ENCODE assay signal across 18 cellular contexts in the genomic region with DNA sequence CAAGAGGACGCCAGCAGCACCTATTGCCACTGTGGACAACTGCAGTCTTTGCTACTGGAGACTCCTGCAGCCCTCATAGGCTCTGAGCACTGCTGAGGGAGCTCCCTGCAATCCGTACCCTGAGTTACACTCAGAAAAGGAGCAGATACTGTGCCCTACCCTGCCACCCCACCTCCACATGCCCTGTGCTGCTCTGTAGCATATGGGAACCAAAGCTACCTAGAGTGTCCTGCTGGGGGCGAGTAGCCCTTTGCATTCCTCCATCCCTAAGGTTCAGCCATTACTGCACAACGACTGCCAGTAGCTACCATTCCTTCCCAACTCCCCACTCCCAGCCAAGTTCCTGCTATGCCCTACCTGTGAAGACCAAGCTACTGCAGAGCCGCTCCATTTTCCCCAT.
DNase-seq lines count a peak whose midpoint lies in the region; ATAC-seq, FAIRE-seq and TF ChIP-seq lines count a peak whose summit lies in the region.
"Had no signal": no experiment of that assay in that cellular context is flagged by ENCODE, and none has a peak within 500 bp of the region (broad histone marks: within the 10 kb centered on the region; RNA-seq: fewer than 3 reads in every experiment).

No MANE protein-coding gene starts in this region.

- H2AFZ ChIP-seq in HCT116 (ENCODE audit: low read depth, low read length, poor library complexity, severe bottlenecking) (no peak overlapping the region), K562 (ENCODE audit: low read depth, low read length) (no peak overlapping the region)
- H2AFZ ChIP-seq: GM23248 had no signal

- TF ChIP-seq POLR2A in HCT116 (IDR thresholded peaks at IDR 0.05; ENCODE audit: borderline replicate concordance, extremely low read depth, insufficient read depth, insufficient read length) = no peak
- no peak for TF ChIP-seq POLR2A in K562 (conservative IDR thresholded peaks at IDR 0.05)
- no peak for TF ChIP-seq POLR2A in vagina (IDR thresholded peaks at IDR 0.05)

- no peaks in the 10 kb centered on the region for H3K4me1 Mint-ChIP-seq in activated naive CD8-positive, alpha-beta T cell treated with anti-CD3 and anti-CD28 coated beads, Interleukin-2, amount 50 U/mL, for 24 hours
- H3K4me1 Mint-ChIP-seq: B cell, IgD-negative memory B cell had no signal

- ATAC-seq in HCT116 = peak; percentile 38; the same call in 1 of the 2 replicates
- peak; percentile 42; the same call in 2 of the 3 replicates for ATAC-seq in K562
- no peak for ATAC-seq in activated naive CD8-positive, alpha-beta T cell treated with anti-CD3 and anti-CD28 coated beads, Interleukin-2, amount 50 U/mL, for 24 hours

- no peaks in the 10 kb centered on the region for H3K79me2 ChIP-seq in HCT116 (ENCODE audit: insufficient read depth, low read length)
- no peaks in the 10 kb centered on the region for H3K79me2 ChIP-seq in K562 (ENCODE audit: control insufficient read depth, insufficient read depth, low read length)

- no peaks in the 10 kb centered on the region for H3K9me1 ChIP-seq in K562 (ENCODE audit: control insufficient read depth, insufficient read depth, low read length)

- no peaks in the 10 kb centered on the region for H3K9me3 Mint-ChIP-seq in activated naive CD8-positive, alpha-beta T cell treated with anti-CD3 and anti-CD28 coated beads, Interleukin-2, amount 50 U/mL, for 24 hours
- H3K9me3 Mint-ChIP-seq: HFFc6 had no signal

- RAD21 ChIA-PET in HCT116 (lab: Charles Lee; ENCODE audit: low non-redundant PET in 1 of 2, low total read pairs in 2 of 2, uncharacterized antibody in 2 of 2, unreplicated experiment in 2 of 2) = no interaction called here

- H3K27me3 ChIP-seq in HCT116 (ENCODE audit: insufficient read depth, low read length) (no peaks in the 10 kb centered on the region), K562 (ENCODE audit: control insufficient read depth in 2 of 2, insufficient read depth in 2 of 2, low read length in 2 of 2) (no peaks in the 10 kb centered on the region), vagina (no peaks in the 10 kb centered on the region)

- H3K4me3 Mint-ChIP-seq in activated naive CD8-positive, alpha-beta T cell treated with anti-CD3 and anti-CD28 coated beads, Interleukin-2, amount 50 U/mL, for 24 hours = no peak overlapping the region
- H3K4me3 Mint-ChIP-seq: B cell; CD4-positive, alpha-beta T cell; HFFc6; IgD-negative memory B cell had no signal

- no peak overlapping the region for H3K4me2 ChIP-seq in HCT116 (ENCODE audit: low read length)
- no peak overlapping the region for H3K4me2 ChIP-seq in K562 (ENCODE audit: insufficient read depth, low read length)
- H3K4me2 ChIP-seq: KMS-11 had no signal

- H3K27ac ChIP-seq in HCT116 (ENCODE audit: low read depth, low read length) = no peak overlapping the region
- H3K27ac ChIP-seq in K562 (ENCODE audit: extremely low read depth, low read depth, low read length) = no peak overlapping the region
- H3K27ac ChIP-seq in vagina = no peak overlapping the region
- H3K27ac ChIP-seq: GM23248, KMS-11 had no signal

- H3K4me1 ChIP-seq in HCT116 (ENCODE audit: control insufficient read depth in 1 of 2, insufficient read depth in 2 of 2, low read length in 2 of 2) = no peaks in the 10 kb centered on the region
- H3K4me1 ChIP-seq in K562 (replicated peaks in 1 of 2; ENCODE audit: control insufficient read depth in 2 of 2, insufficient read depth in 2 of 2, low read length in 2 of 2) = no peaks in the 10 kb centered on the region
- H3K4me1 ChIP-seq in vagina = no peaks in the 10 kb centered on the region
- H3K4me1 ChIP-seq: HAP-1 had no signal

- no peak overlapping the region for H3K9ac ChIP-seq in HCT116 (ENCODE audit: low read length)
- no peak overlapping the region for H3K9ac ChIP-seq in K562 (ENCODE audit: insufficient read depth in 1 of 2, low read depth in 2 of 2, low read length in 2 of 2)
- H3K9ac ChIP-seq: GM23248, KMS-11 had no signal

- no peak for DNase-seq in HCT116 (ENCODE audit: low read depth, low spot score)
- DNase-seq in K562 (ENCODE audit: extremely low read depth in 1 of 4, low spot score in 3 of 4) = no peak
- peak; percentile 27 for DNase-seq in iPS-NIHi7 (ENCODE audit: extremely low spot score)
- DNase-seq in NK-92 (lab: John Stamatoyannopoulos, UW; ENCODE audit: unreplicated experiment) = no peak
- DNase-seq in NCI-H1092 (lab: John Stamatoyannopoulos, UW) = no peak
- no peak for DNase-seq in activated naive CD8-positive, alpha-beta T cell treated with anti-CD3 and anti-CD28 coated beads, Interleukin-2, amount 50 U/mL, for 24 hours
- DNase-seq in vagina (ENCODE audit: extremely low spot score in 2 of 2) = no peak
- DNase-seq: ACHN; C1 segment of cervical spinal cord; Calu3; CD4-positive, alpha-beta T cell; DMS 273 treated with DMSO at 0.1 percent for 48 hours; GM23248; HFFc6 had no signal

- TF ChIP-seq EP300 in K562 (IDR thresholded peaks at IDR 0.05; ENCODE audit: low read length) = no peak

- TF ChIP-seq RAD21 in HCT116 (IDR thresholded peaks at IDR 0.05; ENCODE audit: low read depth) (no peak), K562 (CRISPR knock-in tag; conservative IDR thresholded peaks at IDR 0.05 in 1 of 2, IDR thresholded peaks at IDR 0.05 in 1 of 2) (no peak)

- H3K9me2 ChIP-seq in HCT116 (ENCODE audit: insufficient read depth) = no peaks in the 10 kb centered on the region

- H3K36me3 ChIP-seq in HCT116 (ENCODE audit: control insufficient read depth in 1 of 2, insufficient read depth in 2 of 2, low read length in 2 of 2) (no peaks in the 10 kb centered on the region), K562 (ENCODE audit: control insufficient read depth, insufficient read depth, low read length) (no peaks in the 10 kb centered on the region), vagina (no peaks in the 10 kb centered on the region)
- H3K36me3 ChIP-seq: HAP-1 had no signal

- in situ Hi-C loops in K562 (cut with MboI) = no loop called here

- CTCF ChIA-PET in HCT116 (lab: Charles Lee) = no interaction called here
- CTCF ChIA-PET in K562 (lab: Yijun Ruan, JAX; ENCODE audit: low intra/inter-chr PET ratio) = no interaction called here

- H4K20me1 ChIP-seq in HCT116 (ENCODE audit: insufficient read depth) (no peaks in the 10 kb centered on the region), K562 (replicated peaks; ENCODE audit: control insufficient read depth, insufficient read depth, low read length) (no peaks in the 10 kb centered on the region)

- no peaks in the 10 kb centered on the region for H3K9me3 ChIP-seq in HCT116 (ENCODE audit: control insufficient read depth in 1 of 2, insufficient read depth in 1 of 2, low read depth in 1 of 2, low read length in 2 of 2)
- H3K9me3 ChIP-seq in K562 (replicated peaks; ENCODE audit: control insufficient read depth, insufficient read depth, low read depth, low read length) = no peaks in the 10 kb centered on the region
- H3K9me3 ChIP-seq in vagina = no peaks in the 10 kb centered on the region
- H3K9me3 ChIP-seq: HAP-1 had no signal

- no peaks in the 10 kb centered on the region for H3K27me3 Mint-ChIP-seq in activated naive CD8-positive, alpha-beta T cell treated with anti-CD3 and anti-CD28 coated beads, Interleukin-2, amount 50 U/mL, for 24 hours
- H3K27me3 Mint-ChIP-seq: IgD-negative memory B cell had no signal

- BruUV-seq in HCT116 (replicated peaks; lab: Mats Ljungman, UMichigan) (no TSS peak), K562 (replicated peaks; lab: Mats Ljungman, UMichigan) (no TSS peak)

- no peak for TF ChIP-seq CTCF in HCT116 (IDR thresholded peaks at IDR 0.05 in 2 of 3, conservative IDR thresholded peaks at IDR 0.05 in 1 of 3; ENCODE audit: borderline replicate concordance in 1 of 3, insufficient read depth in 1 of 3, low read depth in 2 of 3, low read length in 2 of 3)
- TF ChIP-seq CTCF in K562 (IDR thresholded peaks at IDR 0.05 in 2 of 3, conservative IDR thresholded peaks at IDR 0.05 in 1 of 3; ENCODE audit: insufficient read depth in 2 of 3, low read depth in 1 of 3, low read length in 3 of 3) = no peak
- TF ChIP-seq CTCF in vagina (IDR thresholded peaks at IDR 0.05) = no peak

- POLR2A ChIA-PET in HCT116 (lab: Charles Lee) = no interaction called here
- POLR2A ChIA-PET in K562 (lab: Yijun Ruan, JAX) = no interaction called here

- no peaks in the 10 kb centered on the region for H3K36me3 Mint-ChIP-seq in activated naive CD8-positive, alpha-beta T cell treated with anti-CD3 and anti-CD28 coated beads, Interleukin-2, amount 50 U/mL, for 24 hours (ENCODE audit: low read depth)
- H3K36me3 Mint-ChIP-seq: IgD-negative memory B cell had no signal

- intact Hi-C loops in HCT116 (cut with micrococcal nuclease) = no loop called here
- intact Hi-C loops in K562 (cut with micrococcal nuclease) = no loop called here
- intact Hi-C loops in vagina (cut with DNase I) = no loop called here

- no peak for FAIRE-seq in K562 (lab: Jason Lieb, UNC)

- WGBS in K562 (ENCODE audit: insufficient coverage, low coverage, missing lambda C conversion rate) = 2% methylated on average over 5 of the region's 5 CpGs

- no peak overlapping the region for H3K27ac Mint-ChIP-seq in activated naive CD8-positive, alpha-beta T cell treated with anti-CD3 and anti-CD28 coated beads, Interleukin-2, amount 50 U/mL, for 24 hours
- H3K27ac Mint-ChIP-seq: B cell; CD4-positive, alpha-beta T cell; HFFc6; IgD-negative memory B cell had no signal

- H3K4me3 ChIP-seq in HCT116 (replicated peaks in 1 of 2; ENCODE audit: low read depth in 1 of 2, low read length in 2 of 2) = no peak overlapping the region
- no peak overlapping the region for H3K4me3 ChIP-seq in K562
- H3K4me3 ChIP-seq in vagina = no peak overlapping the region
- H3K4me3 ChIP-seq: GM23248, HAP-1 had no signal

TF ChIP-seq in HCT116, 20 proteins besides CTCF, POLR2A, EP300 and RAD21 (continues in another document):
- TF ChIP-seq CEBPB (IDR thresholded peaks at IDR 0.05; ENCODE audit: low read depth) = no peak
- TF ChIP-seq, protein P1, sequence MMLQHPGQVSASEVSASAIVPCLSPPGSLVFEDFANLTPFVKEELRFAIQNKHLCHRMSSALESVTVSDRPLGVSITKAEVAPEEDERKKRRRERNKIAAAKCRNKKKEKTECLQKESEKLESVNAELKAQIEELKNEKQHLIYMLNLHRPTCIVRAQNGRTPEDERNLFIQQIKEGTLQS (IDR thresholded peaks at IDR 0.05) = no peak

TF ChIP-seq in K562, 482 proteins besides CTCF, POLR2A, EP300 and RAD21 (continues in another document):
- TF ChIP-seq PTBP1 (IDR thresholded peaks at IDR 0.05; ENCODE audit: low read depth, low read length) (no peak), MCM5 (IDR thresholded peaks at IDR 0.05; ENCODE audit: low read depth) (no peak), TEAD1 (CRISPR knock-in tag; IDR thresholded peaks at IDR 0.05) (no peak)
- TF ChIP-seq, protein P2, sequence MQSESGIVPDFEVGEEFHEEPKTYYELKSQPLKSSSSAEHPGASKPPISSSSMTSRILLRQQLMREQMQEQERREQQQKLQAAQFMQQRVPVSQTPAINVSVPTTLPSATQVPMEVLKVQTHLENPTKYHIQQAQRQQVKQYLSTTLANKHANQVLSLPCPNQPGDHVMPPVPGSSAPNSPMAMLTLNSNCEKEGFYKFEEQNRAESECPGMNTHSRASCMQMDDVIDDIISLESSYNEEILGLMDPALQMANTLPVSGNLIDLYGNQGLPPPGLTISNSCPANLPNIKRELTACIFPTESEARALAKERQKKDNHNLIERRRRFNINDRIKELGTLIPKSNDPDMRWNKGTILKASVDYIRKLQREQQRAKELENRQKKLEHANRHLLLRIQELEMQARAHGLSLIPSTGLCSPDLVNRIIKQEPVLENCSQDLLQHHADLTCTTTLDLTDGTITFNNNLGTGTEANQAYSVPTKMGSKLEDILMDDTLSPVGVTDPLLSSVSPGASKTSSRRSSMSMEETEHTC (IDR thresholded peaks at IDR 0.05) = no peak
